In the genomic region with DNA sequence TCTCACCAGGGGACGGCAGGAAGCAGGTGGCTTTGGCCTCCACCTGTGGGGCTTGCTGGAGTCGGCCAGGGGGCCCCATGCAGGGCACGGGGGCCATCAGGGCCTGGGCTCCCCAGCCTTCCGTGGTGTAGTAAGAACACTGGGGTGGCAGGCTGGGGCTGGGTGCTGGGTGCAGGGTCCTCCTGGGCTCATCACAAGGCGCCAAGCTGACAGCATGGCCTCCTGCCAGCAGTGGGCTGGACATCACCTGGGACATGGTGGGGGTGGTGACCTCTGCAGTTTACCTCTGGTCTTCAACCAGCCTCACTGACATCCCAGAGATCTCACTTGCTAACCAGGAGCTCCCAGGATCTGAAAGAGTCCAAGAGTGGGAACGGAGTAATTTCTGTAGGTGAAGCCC, we compare ENCODE assay signal across 17 cellular contexts. TPM values are rescaled to one million over a fixed set of nuclear protein-coding genes. Genes with fewer than 3 reads are reported as not detected.
A peak's percentile ranks its signal among the peaks of the same experiment; 100 is the strongest.
DNase-seq lines count a peak whose midpoint lies in the region; ATAC-seq, FAIRE-seq and TF ChIP-seq lines count a peak whose summit lies in the region.
"Had no signal": no experiment of that assay in that cellular context is flagged by ENCODE, and none has a peak within 500 bp of the region (broad histone marks: within the 10 kb centered on the region; RNA-seq: fewer than 3 reads in every experiment).

No MANE protein-coding gene starts in this region.

- ATAC-seq in IMR-90 (ENCODE audit: low read depth) = no peak
- ATAC-seq in activated naive CD8-positive, alpha-beta T cell treated with anti-CD3 and anti-CD28 coated beads, Interleukin-2, amount 50 U/mL, for 24 hours = no peak

- TF ChIP-seq CTCF in IMR-90 (conservative IDR thresholded peaks at IDR 0.05; ENCODE audit: low read depth, low read length) = no peak
- TF ChIP-seq CTCF in breast epithelium (IDR thresholded peaks at IDR 0.05) = no peak
- no peak for TF ChIP-seq CTCF in kidney (IDR thresholded peaks at IDR 0.05; ENCODE audit: borderline replicate concordance, extremely low read depth, insufficient read depth)

- H3K9me3 ChIP-seq in IMR-90 (ENCODE audit: control insufficient read depth, insufficient read depth, low read length) (no peaks in the 10 kb centered on the region), breast epithelium (no peaks in the 10 kb centered on the region), kidney (ENCODE audit: control insufficient read depth in 1 of 2, low read length in 2 of 2) (no peaks in the 10 kb centered on the region)
- H3K9me3 ChIP-seq: BE2C had no signal

- H3K9ac ChIP-seq in IMR-90 (ENCODE audit: low read depth, low read length) (no peak overlapping the region), kidney (ENCODE audit: low read length in 2 of 2) (no peak overlapping the region)
- H3K9ac ChIP-seq: GM23248 had no signal

- FAIRE-seq in kidney (lab: Jason Lieb, UNC) = no peak
- FAIRE-seq: D721Med had no signal

- TF ChIP-seq POLR2A in IMR-90 (IDR thresholded peaks at IDR 0.05; ENCODE audit: low read depth, low read length) = no peak
- TF ChIP-seq POLR2A in breast epithelium (IDR thresholded peaks at IDR 0.05) = no peak

- H3K4ac ChIP-seq in IMR-90 (ENCODE audit: low read depth, low read length) = no peak overlapping the region

- H2BK15ac ChIP-seq in IMR-90 (ENCODE audit: low read depth, low read length) = 0 out of 3 replicates have a peak overlapping the region, but pooled peaks have one; percentile 53

- H3K27me3 ChIP-seq in IMR-90 (ENCODE audit: control insufficient read depth, insufficient read depth, low read length) (no peaks in the 10 kb centered on the region), breast epithelium (no peaks in the 10 kb centered on the region)
- H3K27me3 ChIP-seq: BE2C had no signal

- no TSS peak for BruUV-seq in IMR-90 (replicated peaks; lab: Mats Ljungman, UMichigan)

- H2AK5ac ChIP-seq in IMR-90 (ENCODE audit: low read depth, low read length) = peak overlapping the region; percentile 78

- H2AK9ac ChIP-seq in IMR-90 (replicated peaks; ENCODE audit: low read depth, low read length, poor library complexity) = no peak overlapping the region

- no peak overlapping the region for H3K27ac ChIP-seq in IMR-90 (ENCODE audit: insufficient read depth, low read length)
- H3K27ac ChIP-seq in breast epithelium = peak overlapping the region; percentile 37 to 66
- H3K27ac ChIP-seq in kidney (ENCODE audit: low read depth in 2 of 2, low read length in 2 of 2) = no peak overlapping the region
- H3K27ac ChIP-seq in urinary bladder (ENCODE audit: low read depth) = peak overlapping the region; percentile 18
- H3K27ac ChIP-seq: GM23248 had no signal

- TF ChIP-seq RAD21 in IMR-90 (IDR thresholded peaks at IDR 0.05; ENCODE audit: low read length) = no peak

- H3K4me1 ChIP-seq in IMR-90 (ENCODE audit: control insufficient read depth, insufficient read depth, low read length) (peaks cover 26% of the 10 kb centered on the region), breast epithelium (peaks cover 0 to 3% of the 10 kb centered on the region in 2 donors), kidney (ENCODE audit: control insufficient read depth in 1 of 2, insufficient read depth in 1 of 2, low read depth in 1 of 2, low read length in 2 of 2) (peaks cover 7 to 9% of the 10 kb centered on the region in 2 donors), urinary bladder (ENCODE audit: insufficient read depth) (no peaks in the 10 kb centered on the region)

- no peak overlapping the region for H3K14ac ChIP-seq in IMR-90 (replicated peaks; ENCODE audit: low read depth, low read length)

- no peak overlapping the region for H4K5ac ChIP-seq in IMR-90 (ENCODE audit: low read depth, low read length)

- H3K36me3 ChIP-seq in IMR-90 (ENCODE audit: control insufficient read depth, insufficient read depth, low read length) = no peaks in the 10 kb centered on the region
- no peaks in the 10 kb centered on the region for H3K36me3 ChIP-seq in breast epithelium
- no peaks in the 10 kb centered on the region for H3K36me3 ChIP-seq in kidney (ENCODE audit: control insufficient read depth in 1 of 2, insufficient read depth in 2 of 2, low read length in 2 of 2)
- H3K36me3 ChIP-seq in urinary bladder (ENCODE audit: insufficient read depth) = no peaks in the 10 kb centered on the region
- H3K36me3 ChIP-seq: BE2C had no signal

- CTCF ChIA-PET in IMR-90 (lab: Yijun Ruan, JAX) = interaction anchor here (1.2 kb wide), 1 partner anchor 20 kb away, joined by 4 read pairs; no protein-coding TSS in a partner anchor

- dilution Hi-C loops in IMR-90 (cut with HindIII; ENCODE audit: low sequenced_read_pairs, unreplicated experiment) = no loop called here

- H3K4me3 ChIP-seq in IMR-90 (ENCODE audit: insufficient read depth, low read depth, low read length) = no peak overlapping the region
- H3K4me3 ChIP-seq in breast epithelium = peak overlapping the region in 2 of 3 donors; percentile 57 to 64
- no peak overlapping the region for H3K4me3 ChIP-seq in kidney (ENCODE audit: low read length in 2 of 2)
- no peak overlapping the region for H3K4me3 ChIP-seq in urinary bladder (ENCODE audit: low read depth, low read length)
- H3K4me3 ChIP-seq: GM23248 had no signal

- H2BK20ac ChIP-seq in IMR-90 (ENCODE audit: low read depth, low read length) = peak overlapping the region; percentile 26; the same call in 1 of the 2 replicates

- no peaks in the 10 kb centered on the region for H3K9me3 Mint-ChIP-seq in activated naive CD8-positive, alpha-beta T cell treated with anti-CD3 and anti-CD28 coated beads, Interleukin-2, amount 50 U/mL, for 24 hours
- H3K9me3 Mint-ChIP-seq: CD8-positive, alpha-beta memory T cell had no signal

- H3K23ac ChIP-seq in IMR-90 (ENCODE audit: low read depth, low read length) = no peak overlapping the region

- peaks cover 16% of the 10 kb centered on the region for H3K9me1 ChIP-seq in IMR-90 (ENCODE audit: insufficient read depth, low read length)

- no peak overlapping the region for H2AFZ ChIP-seq in IMR-90 (replicated peaks; ENCODE audit: low read length, poor library complexity)
- H2AFZ ChIP-seq: GM23248 had no signal

- H3K4me3 Mint-ChIP-seq in activated naive CD8-positive, alpha-beta T cell treated with anti-CD3 and anti-CD28 coated beads, Interleukin-2, amount 50 U/mL, for 24 hours = no peak overlapping the region
- H3K4me3 Mint-ChIP-seq: CD8-positive, alpha-beta memory T cell had no signal

- POLR2A ChIA-PET in IMR-90 (lab: Charles Lee; ENCODE audit: unreplicated experiment) = no interaction called here

- peaks cover 0 to 6% of the 10 kb centered on the region in 2 experiments; a peak in 1 of 4 replicates for H3K79me1 ChIP-seq in IMR-90 (ENCODE audit: low read depth in 1 of 2, low read length in 2 of 2)

- H2BK120ac ChIP-seq in IMR-90 (ENCODE audit: low read depth, low read length) = peak overlapping the region; percentile 19; the same call in 1 of the 2 replicates

- H3K4me1 Mint-ChIP-seq in activated naive CD8-positive, alpha-beta T cell treated with anti-CD3 and anti-CD28 coated beads, Interleukin-2, amount 50 U/mL, for 24 hours = peaks cover 11% of the 10 kb centered on the region

- H4K8ac ChIP-seq in IMR-90 (ENCODE audit: low read depth in 2 of 2, low read length in 2 of 2) = no peak overlapping the region

- no peak overlapping the region for H3K56ac ChIP-seq in IMR-90 (ENCODE audit: extremely low read depth, insufficient read depth, low read length)

- H3K4me2 ChIP-seq in IMR-90 (ENCODE audit: low read depth, low read length) = no peak overlapping the region

- H3K27me3 Mint-ChIP-seq in activated naive CD8-positive, alpha-beta T cell treated with anti-CD3 and anti-CD28 coated beads, Interleukin-2, amount 50 U/mL, for 24 hours = peaks cover 4% of the 10 kb centered on the region
- H3K27me3 Mint-ChIP-seq: CD8-positive, alpha-beta memory T cell had no signal

- H3K18ac ChIP-seq in IMR-90 (ENCODE audit: low read depth, low read length) = no peak overlapping the region

- in situ Hi-C loops in IMR-90 (cut with MboI; ENCODE audit: low sequenced_read_pairs) = no loop called here

- no peaks in the 10 kb centered on the region for H3K36me3 Mint-ChIP-seq in activated naive CD8-positive, alpha-beta T cell treated with anti-CD3 and anti-CD28 coated beads, Interleukin-2, amount 50 U/mL, for 24 hours (ENCODE audit: low read depth)
- H3K36me3 Mint-ChIP-seq: CD8-positive, alpha-beta memory T cell had no signal

- no peaks in the 10 kb centered on the region for H4K20me1 ChIP-seq in IMR-90 (ENCODE audit: insufficient read depth, low read length)

- intact Hi-C loops in IMR-90 (cut with micrococcal nuclease) = no loop called here
- intact Hi-C loops in breast epithelium (cut with DNase I; ENCODE audit: low total_unique reads) = no loop called here
- intact Hi-C loops in kidney (cut with DNase I) = no loop called here

- H3K27ac Mint-ChIP-seq in activated naive CD8-positive, alpha-beta T cell treated with anti-CD3 and anti-CD28 coated beads, Interleukin-2, amount 50 U/mL, for 24 hours = no peak overlapping the region

- 80% methylated on average over 1 of the region's 6 CpGs; no CpG with 5 or more reads in 1 of the 2 experiments for WGBS in IMR-90 (ENCODE audit: extremely low coverage in 2 of 2, insufficient read length in 1 of 2), 2 experiments
- 91% methylated on average over 6 of the region's 6 CpGs for WGBS in urinary bladder

- DNase-seq in IMR-90 (no peak), breast epithelium (ENCODE audit: low spot score in 2 of 2) (peak in 1 of 2 donors; percentile 22), kidney (peak; percentile 74), T1000 (lab: John Stamatoyannopoulos, UW) (no peak)
- no peak for DNase-seq in activated naive CD4-positive, alpha-beta T cell (lab: John Stamatoyannopoulos, UW)
- no peak for DNase-seq in activated naive CD8-positive, alpha-beta T cell treated with anti-CD3 and anti-CD28 coated beads, Interleukin-2, amount 50 U/mL, for 24 hours
- DNase-seq: BE2C, DMS79, GM23248, HCEC 1CT, KG1, NCI-H1048, NCI-H146, NCI-H510A treated with DMSO at 0.1 percent for 48 hours had no signal

- peak overlapping the region; percentile 41; the same call in 1 of the 2 replicates for H4K91ac ChIP-seq in IMR-90 (ENCODE audit: insufficient read depth, low read depth, low read length)

- H2BK5ac ChIP-seq in IMR-90 (ENCODE audit: low read depth, low read length, poor library complexity, severe bottlenecking) = no peak overlapping the region

RNA-seq across cellular contexts. Expression of gene TNS4, which starts 5.3 kb away (rescaled TPM):
- 0.28 TPM in 1 of 2 replicates, not detected in the other for total RNA-seq in IMR-90 (2012; rRNA removed)
- 0.07 TPM in 1 of 2 replicates, not detected in the other for polyA plus RNA-seq in IMR-90 (2012; rRNA removed)
- 0.07 and 0.08 TPM in 2 replicates for polyA plus RNA-seq in IMR-90 (2012; cell fraction: cytosol; rRNA removed)
- polyA plus RNA-seq in IMR-90 (2012; cell fraction: nucleus; rRNA removed; ENCODE audit: low replicate concordance) = 0.33 and 0.57 TPM in 2 replicates
- 10 to 100 TPM in 2 of 3 donors, not detected in 1; 30.5 to 52.2 TPM for total RNA-seq in breast epithelium
- 0.31 TPM for total RNA-seq in kidney
- polyA plus RNA-seq in kidney (ENCODE audit: insufficient read depth, low read depth, low replicate concordance) = 2.2 TPM
- 5.4 TPM for total RNA-seq in urinary bladder
- polyA plus RNA-seq in urinary bladder = 5.0 TPM
- total RNA-seq: GM23248 had no signal

RNA-seq across cellular contexts. Expression of gene IGFBP4, which starts 52.9 kb away (rescaled TPM):
- total RNA-seq in IMR-90 (2012; rRNA removed) (257 and 308 TPM in 2 replicates), breast epithelium (100 to 1,000 TPM; 191 to 893 (median 278) TPM), kidney (743 TPM), urinary bladder (111 TPM)
- polyA plus RNA-seq in IMR-90 (2012; rRNA removed) (1,187 TPM in 2 replicates), kidney (ENCODE audit: insufficient read depth, low read depth, low replicate concordance) (545 TPM), urinary bladder (488 TPM)
- 1,397 and 1,707 TPM in 2 replicates for polyA plus RNA-seq in IMR-90 (2012; cell fraction: cytosol; rRNA removed)
- polyA plus RNA-seq in IMR-90 (2012; cell fraction: nucleus; rRNA removed; ENCODE audit: low replicate concordance) = 452 and 510 TPM in 2 replicates

Comparison
In these comparisons a context has a peak if more than half of its experiments do, and no peak if none do; other contexts are left out.
1. H3K27ac ChIP-seq: peak in breast epithelium (2 of 2) and urinary bladder (single experiment); none in IMR-90 (single experiment) and kidney (0 of 2).
2. H3K4me3 ChIP-seq: peak in breast epithelium (2 of 3); none in IMR-90 (single experiment), kidney (0 of 2) and urinary bladder (single experiment).